Comparison of ENCODE assay signal across 9 cellular contexts in the genomic region with DNA sequence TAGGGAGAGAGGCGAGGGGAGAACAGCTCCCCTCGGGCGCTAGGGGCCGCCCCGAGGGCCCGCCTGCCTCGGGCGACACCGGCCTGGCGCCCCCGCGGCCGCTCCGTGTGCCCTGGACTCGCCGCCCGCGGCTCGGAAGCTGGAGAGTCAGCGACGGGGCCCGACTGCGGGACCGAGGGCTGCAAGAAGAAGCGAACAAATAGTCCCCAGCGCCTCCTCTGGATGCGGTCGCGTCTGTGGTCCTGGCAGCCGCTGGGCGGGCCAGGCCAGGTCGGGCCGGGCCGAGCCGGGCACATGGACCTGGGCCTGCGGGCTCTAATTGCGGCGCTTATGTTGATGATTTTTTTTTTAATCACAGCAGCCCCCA. TPM values are rescaled to one million over a fixed set of nuclear protein-coding genes. Genes with fewer than 3 reads are reported as not detected.
A peak's percentile ranks its signal among the peaks of the same experiment; 100 is the strongest.
DNase-seq lines count a peak whose midpoint lies in the region; ATAC-seq and TF ChIP-seq lines count a peak whose summit lies in the region.
"Had no signal": no experiment of that assay in that cellular context is flagged by ENCODE, and none has a peak within 500 bp of the region (broad histone marks: within the 10 kb centered on the region; RNA-seq: fewer than 3 reads in every experiment).

No MANE protein-coding gene starts in this region.

- H3K27ac ChIP-seq in lower lobe of right lung (no peak overlapping the region), suprapubic skin (peak overlapping the region; percentile 72)

- H3K27me3 ChIP-seq in lower lobe of right lung (ENCODE audit: low read depth) (peaks cover 100% of the 10 kb centered on the region), suprapubic skin (peaks cover 97% of the 10 kb centered on the region)

- H3K36me3 ChIP-seq in lower lobe of right lung (no peaks in the 10 kb centered on the region), suprapubic skin (no peaks in the 10 kb centered on the region)

- H3K4me3 ChIP-seq in astrocyte of the spinal cord (ENCODE audit: low read depth, low read length) (peak overlapping the region; percentile 25), lower lobe of right lung (peak overlapping the region; percentile 41), suprapubic skin (peak overlapping the region; percentile 62)

- no peak for TF ChIP-seq POLR2A in suprapubic skin (IDR thresholded peaks at IDR 0.05)

- in situ Hi-C loops in astrocyte of the spinal cord (cut with HindIII; ENCODE audit: low sequenced_read_pairs), result no loop called here

- DNase-seq in NCI-H82 (lab: John Stamatoyannopoulos, UW) (peak; percentile 86), NCI-H82 treated with DMSO at 0.1 percent for 48 hours (lab: John Stamatoyannopoulos, UW; ENCODE audit: unreplicated experiment) (no peak), astrocyte of the spinal cord (ENCODE audit: low read depth, low spot score) (no peak), lower lobe of right lung (no peak), suprapubic skin (ENCODE audit: low spot score in 2 of 2) (no peak), anterior cingulate cortex (lab: John Stamatoyannopoulos, UW) (no peak)

- no peak for TF ChIP-seq EP300 in suprapubic skin (IDR thresholded peaks at IDR 0.05)

- H3K4me1 ChIP-seq in lower lobe of right lung (peaks cover 13% of the 10 kb centered on the region), suprapubic skin (peaks cover 34% of the 10 kb centered on the region)

- ATAC-seq in lower lobe of right lung (peak in 1 of 2 donors; percentile 22), GM19328 (IDR thresholded peaks at IDR 0.05; ENCODE audit: unreplicated experiment) (no peak), HG02970 (IDR thresholded peaks at IDR 0.05; ENCODE audit: low FRiP score, unreplicated experiment) (no peak)

- intact Hi-C loops in lower lobe of right lung (cut with DNase I), result no loop called here

- WGBS in suprapubic skin, result 4% methylated on average over 19 of the region's 38 CpGs

- no peak for TF ChIP-seq CTCF in astrocyte of the spinal cord (IDR thresholded peaks at IDR 0.05; ENCODE audit: low read depth, low read length)
- TF ChIP-seq CTCF in lower lobe of right lung (IDR thresholded peaks at IDR 0.05), result no peak
- no peak for TF ChIP-seq CTCF in suprapubic skin (IDR thresholded peaks at IDR 0.05)

- H3K9me3 ChIP-seq in lower lobe of right lung, result no peaks in the 10 kb centered on the region
- H3K9me3 ChIP-seq in suprapubic skin, result no peaks in the 10 kb centered on the region

RNA-seq across cellular contexts. Expression of a gene that starts 0.3 kb away (rescaled TPM):
- total RNA-seq in lower lobe of right lung (0.86 TPM), suprapubic skin (1 to 10 TPM in 2 of 4 donors, under 1 TPM in 1, not detected in 1; 0.26 to 3.1 (median 2.6) TPM)

RNA-seq across cellular contexts. Expression of a gene that starts 5.7 kb away (rescaled TPM):
- total RNA-seq in lower lobe of right lung (not detected), suprapubic skin (under 1 TPM in 2 of 4 donors, not detected in 2; 0.56 to 0.59 TPM)

RNA-seq across cellular contexts. Expression of a gene that starts 7.3 kb away (rescaled TPM):
- 2.3 TPM for total RNA-seq in lower lobe of right lung
- total RNA-seq in suprapubic skin, result 1 to 10 TPM; 1.4 to 6.0 (median 2.6) TPM

RNA-seq across cellular contexts. Expression of a gene that starts 15.2 kb away (rescaled TPM):
- total RNA-seq in lower lobe of right lung, result not detected
- total RNA-seq in suprapubic skin, result not detected
- total RNA-seq: subcutaneous adipose tissue had no signal

RNA-seq across cellular contexts. Expression of a gene that starts 22.7 kb away (rescaled TPM):
- total RNA-seq in lower lobe of right lung, result not detected
- total RNA-seq in suprapubic skin, result not detected
- total RNA-seq: subcutaneous adipose tissue had no signal
